In the genomic region with DNA sequence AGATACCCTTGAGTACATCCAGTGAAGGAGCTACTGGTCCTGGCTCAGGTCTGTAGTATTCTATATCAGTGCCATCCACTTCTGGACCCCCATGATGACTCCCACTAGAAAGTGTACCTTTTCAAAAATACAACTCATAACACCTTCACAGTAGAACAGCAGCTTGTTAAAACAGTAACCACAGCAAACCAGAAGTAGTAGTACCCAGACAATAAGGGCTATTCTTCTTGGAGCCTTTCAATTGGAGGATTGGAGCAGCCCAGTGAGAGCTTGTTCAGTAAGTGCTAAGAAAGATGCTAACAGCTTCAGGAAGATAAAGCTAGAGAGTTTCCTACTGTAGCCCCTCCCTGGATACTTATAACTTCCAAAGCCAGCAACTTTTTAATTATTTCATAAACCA, we compare ENCODE assay signal across 22 cellular contexts.
"Had no signal": no experiment of that assay in that cellular context is flagged by ENCODE, and none has a peak within 500 bp of the region (broad histone marks: within the 10 kb centered on the region; RNA-seq: fewer than 3 reads in every experiment).

No MANE protein-coding gene starts in this region.

- ATAC-seq: effector memory CD8-positive, alpha-beta T cell; esophagus mucosa; gastrocnemius medialis; heart right ventricle; left cardiac atrium; left lung; left ventricle myocardium superior; lower lobe of right lung; mucosa of descending colon; naive thymus-derived CD8-positive, alpha-beta T cell had no signal

- DNase-seq: cortex of kidney; effector CD8-positive, alpha-beta T cell; effector memory CD8-positive, alpha-beta T cell; endodermal cell; erythroblast; esophagus squamous epithelium; foreskin fibroblast; foreskin melanocyte; gastrocnemius medialis; glutamatergic neuron; head of caudate nucleus; heart right ventricle; hippocampal formation; left cardiac atrium; left lung; left ventricle myocardium superior; lower lobe of right lung; mesenchymal stem cell; mucosa of descending colon; naive B cell; naive thymus-derived CD8-positive, alpha-beta T cell had no signal
